10 cellular contexts compared by ENCODE assay signal in the genomic region with DNA sequence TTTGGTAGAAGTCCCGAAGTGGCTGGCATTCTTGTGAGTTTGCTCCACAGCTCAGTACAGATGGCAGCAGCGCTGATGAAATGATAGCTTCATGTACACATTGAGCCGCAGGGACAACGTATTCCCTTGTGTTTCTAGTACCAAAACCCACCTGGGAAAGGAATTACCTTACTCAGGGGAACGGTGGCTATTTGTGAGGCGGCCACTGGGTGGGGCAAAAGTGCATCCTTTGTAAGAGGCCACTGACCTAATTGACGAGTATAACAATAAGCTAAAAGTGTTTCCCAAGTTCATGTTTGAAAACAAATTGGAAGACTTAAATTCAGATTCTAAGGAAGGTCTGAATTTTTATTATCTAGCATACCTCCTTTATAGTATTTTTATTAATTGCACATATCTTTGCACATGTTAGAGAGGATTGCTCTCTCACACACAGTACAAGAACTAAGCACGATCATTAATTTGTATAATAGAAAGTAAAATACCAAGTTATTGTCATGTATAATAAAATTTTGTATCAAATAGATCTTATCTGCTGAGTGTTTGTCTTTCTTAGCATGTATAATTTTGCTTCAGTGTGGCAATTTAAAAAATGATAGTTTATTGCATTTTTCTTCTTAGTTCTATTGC. TPM values are rescaled to one million over a fixed set of nuclear protein-coding genes. Genes with fewer than 3 reads are reported as not detected.
DNase-seq lines count a peak whose midpoint lies in the region; ATAC-seq and TF ChIP-seq lines count a peak whose summit lies in the region.
"Had no signal": no experiment of that assay in that cellular context is flagged by ENCODE, and none has a peak within 500 bp of the region (broad histone marks: within the 10 kb centered on the region; RNA-seq: fewer than 3 reads in every experiment).

No MANE protein-coding gene starts in this region.

- H3K27ac ChIP-seq in WERI-Rb-1 (no peak overlapping the region), Karpas-422 (ENCODE audit: low read length) (no peak overlapping the region)
- H3K27ac ChIP-seq in naive thymus-derived CD4-positive, alpha-beta T cell (ENCODE audit: low read depth, low read length): no peak overlapping the region

- H3K9me2 ChIP-seq in Karpas-422 (replicated peaks; ENCODE audit: insufficient read depth, low read length): no peaks in the 10 kb centered on the region

- no peaks in the 10 kb centered on the region for H3K9me3 Mint-ChIP-seq in nephron
- H3K9me3 Mint-ChIP-seq in naive thymus-derived CD4-positive, alpha-beta T cell: peaks cover 0 to 19% (median 3%) of the 10 kb centered on the region in 11 donors
- H3K9me3 Mint-ChIP-seq: activated naive CD8-positive, alpha-beta T cell treated with anti-CD3 and anti-CD28 coated beads, Interleukin-2, amount 10 ng/mL, durations not matched to agents 7 days and 5 days; naive B cell had no signal

- no peak overlapping the region for H3K4me3 Mint-ChIP-seq in nephron
- H3K4me3 Mint-ChIP-seq in naive thymus-derived CD4-positive, alpha-beta T cell: no peak overlapping the region
- H3K4me3 Mint-ChIP-seq: activated naive CD8-positive, alpha-beta T cell treated with anti-CD3 and anti-CD28 coated beads, Interleukin-2, amount 10 ng/mL, durations not matched to agents 7 days and 5 days; naive B cell had no signal

- no peaks in the 10 kb centered on the region for H3K27me3 Mint-ChIP-seq in nephron (ENCODE audit: low read depth)
- H3K27me3 Mint-ChIP-seq in naive thymus-derived CD4-positive, alpha-beta T cell: no peaks in the 10 kb centered on the region
- H3K27me3 Mint-ChIP-seq: activated naive CD8-positive, alpha-beta T cell treated with anti-CD3 and anti-CD28 coated beads, Interleukin-2, amount 10 ng/mL, durations not matched to agents 7 days and 5 days; naive B cell had no signal

- H3K9me3 ChIP-seq in WERI-Rb-1 (ENCODE audit: severe bottlenecking) (no peaks in the 10 kb centered on the region), Karpas-422 (ENCODE audit: low read length) (peaks cover 38% of the 10 kb centered on the region)
- H3K9me3 ChIP-seq in naive thymus-derived CD4-positive, alpha-beta T cell (ENCODE audit: control insufficient read depth in 2 of 3, low read length in 3 of 3): no peaks in the 10 kb centered on the region

- H3K4me3 ChIP-seq in WERI-Rb-1 (ENCODE audit: low read depth, low read length): no peak overlapping the region
- no peak overlapping the region for H3K4me3 ChIP-seq in Karpas-422 (ENCODE audit: low read length)
- H3K4me3 ChIP-seq in naive thymus-derived CD4-positive, alpha-beta T cell (ENCODE audit: low read length): no peak overlapping the region

- intact Hi-C loops in naive thymus-derived CD4-positive, alpha-beta T cell (cut with micrococcal nuclease): no loop called here

- POLR2A ChIA-PET in naive thymus-derived CD4-positive, alpha-beta T cell (lab: Charles Lee): no interaction called here

- no peaks in the 10 kb centered on the region for H4K20me1 ChIP-seq in Karpas-422 (ENCODE audit: insufficient read depth, low read depth, low read length)

- CTCF ChIA-PET in naive thymus-derived CD4-positive, alpha-beta T cell (lab: Charles Lee): no interaction called here

- no peaks in the 10 kb centered on the region for H3K36me3 Mint-ChIP-seq in nephron (ENCODE audit: low read depth)
- no peaks in the 10 kb centered on the region for H3K36me3 Mint-ChIP-seq in naive thymus-derived CD4-positive, alpha-beta T cell
- H3K36me3 Mint-ChIP-seq: activated naive CD8-positive, alpha-beta T cell treated with anti-CD3 and anti-CD28 coated beads, Interleukin-2, amount 10 ng/mL, durations not matched to agents 7 days and 5 days; naive B cell had no signal

- ATAC-seq in HG02981 (IDR thresholded peaks at IDR 0.05; ENCODE audit: unreplicated experiment): no peak
- no peak for ATAC-seq in naive thymus-derived CD4-positive, alpha-beta T cell

- H3K4me2 ChIP-seq in Karpas-422 (ENCODE audit: low read depth, low read length, poor library complexity, severe bottlenecking): no peak overlapping the region

- no peaks in the 10 kb centered on the region for H3K4me1 Mint-ChIP-seq in nephron
- H3K4me1 Mint-ChIP-seq in naive thymus-derived CD4-positive, alpha-beta T cell: no peaks in the 10 kb centered on the region
- H3K4me1 Mint-ChIP-seq: activated naive CD8-positive, alpha-beta T cell treated with anti-CD3 and anti-CD28 coated beads, Interleukin-2, amount 10 ng/mL, durations not matched to agents 7 days and 5 days; naive B cell had no signal

- no peaks in the 10 kb centered on the region for H3K27me3 ChIP-seq in WERI-Rb-1 (ENCODE audit: insufficient read depth, low read depth, severe bottlenecking)
- H3K27me3 ChIP-seq in Karpas-422 (ENCODE audit: low read length): no peaks in the 10 kb centered on the region
- no peaks in the 10 kb centered on the region for H3K27me3 ChIP-seq in naive thymus-derived CD4-positive, alpha-beta T cell (ENCODE audit: control insufficient read depth in 2 of 2, insufficient read depth in 2 of 2, low read length in 2 of 2)

- DNase-seq in NCI-H1105 treated with DMSO at 0.1 percent for 48 hours (lab: John Stamatoyannopoulos, UW) (peak; percentile 46), WERI-Rb-1 (peak; percentile 50), Karpas-422 (no peak)
- no peak for DNase-seq in activated CD4-positive, CD25-positive, alpha-beta regulatory T cell treated with anti-CD3 and anti-CD28 coated beads, Interleukin-2, amount 50 U/mL, for 72 hours
- DNase-seq in naive thymus-derived CD4-positive, alpha-beta T cell: no peak
- DNase-seq: activated naive CD8-positive, alpha-beta T cell treated with anti-CD3 and anti-CD28 coated beads, Interleukin-2, amount 10 ng/mL, durations not matched to agents 7 days and 5 days; naive B cell had no signal

- H2AFZ ChIP-seq in Karpas-422 (ENCODE audit: low read length): no peak overlapping the region

- peak; percentile 44; the same call in 1 of the 2 replicates for TF ChIP-seq CTCF in GM12874 (IDR thresholded peaks at IDR 0.05; ENCODE audit: insufficient read depth, low read depth, low read length)
- peak; percentile 51 for TF ChIP-seq CTCF in WERI-Rb-1 (IDR thresholded peaks at IDR 0.05; ENCODE audit: low read depth, low read length)
- TF ChIP-seq CTCF in nephron (IDR thresholded peaks at IDR 0.05; ENCODE audit: unreplicated experiment in 3 of 3): peak; percentile 41 to 65 (median 49)

- H3K9ac ChIP-seq in Karpas-422 (ENCODE audit: low read length): no peak overlapping the region

- no peak overlapping the region for H3K27ac Mint-ChIP-seq in nephron
- no peak overlapping the region for H3K27ac Mint-ChIP-seq in naive thymus-derived CD4-positive, alpha-beta T cell
- H3K27ac Mint-ChIP-seq: activated naive CD8-positive, alpha-beta T cell treated with anti-CD3 and anti-CD28 coated beads, Interleukin-2, amount 10 ng/mL, durations not matched to agents 7 days and 5 days; naive B cell had no signal

- no peaks in the 10 kb centered on the region for H3K4me1 ChIP-seq in Karpas-422 (ENCODE audit: low read length)
- H3K4me1 ChIP-seq in naive thymus-derived CD4-positive, alpha-beta T cell (ENCODE audit: control insufficient read depth in 2 of 2, insufficient read depth in 2 of 2, low read length in 2 of 2): no peaks in the 10 kb centered on the region

- no peaks in the 10 kb centered on the region for H3K79me2 ChIP-seq in Karpas-422 (ENCODE audit: low read length)

- H3K36me3 ChIP-seq in WERI-Rb-1: no peaks in the 10 kb centered on the region
- H3K36me3 ChIP-seq in Karpas-422 (ENCODE audit: insufficient read depth, low read length): no peaks in the 10 kb centered on the region
- no peaks in the 10 kb centered on the region for H3K36me3 ChIP-seq in naive thymus-derived CD4-positive, alpha-beta T cell (ENCODE audit: control insufficient read depth in 2 of 3, insufficient read depth in 3 of 3, low read length in 3 of 3)

RNA-seq across cellular contexts. Expression of gene CDH7, which starts 25.3 kb away (rescaled TPM):
- total RNA-seq in Karpas-422 (2014; rRNA removed; shearing (Covaris generic); ENCODE audit: low replicate concordance): 0.14 TPM in 1 of 2 replicates, not detected in the other
- total RNA-seq in naive thymus-derived CD4-positive, alpha-beta T cell: not detected
- polyA plus RNA-seq in naive thymus-derived CD4-positive, alpha-beta T cell: not detected
- total RNA-seq: activated naive CD8-positive, alpha-beta T cell treated with anti-CD3 and anti-CD28 coated beads, Interleukin-2, amount 10 ng/mL, durations not matched to agents 7 days and 5 days had no signal

Comparison
In these comparisons a context has a peak if more than half of its experiments do, and no peak if none do; other contexts are left out.
1. DNase-seq: peak in NCI-H1105 treated with DMSO at 0.1 percent for 48 hours (single experiment) and WERI-Rb-1 (single experiment); none in activated CD4-positive, CD25-positive, alpha-beta regulatory T cell treated with anti-CD3 and anti-CD28 coated beads, Interleukin-2, amount 50 U/mL, for 72 hours (single experiment), Karpas-422 (single experiment) and naive thymus-derived CD4-positive, alpha-beta T cell (0 of 9).
2. Peak in every context shown above with its lines, with median percentiles within 50 percentile points of each other: CTCF ChIP-seq.